ENCODE assay signal across 2 cellular contexts in genomic region chr1:23497777-23498439, GRCh38.
TF ChIP-seq lines count a peak whose summit lies in the region.

No MANE protein-coding gene starts in this region.

TF ChIP-seq in IMR-90, 13 proteins besides CTCF, POLR2A, EP300 and RAD21:
- TF ChIP-seq MAZ (IDR thresholded peaks at IDR 0.05; ENCODE audit: borderline replicate concordance, low read depth, low read length) = no peak
- TF ChIP-seq BHLHE40 (IDR thresholded peaks at IDR 0.05; ENCODE audit: low read depth, low read length) = no peak
- no peak for TF ChIP-seq RFX5 (IDR thresholded peaks at IDR 0.05; ENCODE audit: low read depth, low read length)
- no peak for TF ChIP-seq CHD1 (IDR thresholded peaks at IDR 0.05; ENCODE audit: low read depth, low read length)
- TF ChIP-seq RCOR1 (IDR thresholded peaks at IDR 0.05; ENCODE audit: insufficient replicate concordance, low read length) = no peak
- no peak for TF ChIP-seq MAFK (IDR thresholded peaks at IDR 0.05; ENCODE audit: low read depth, low read length)
- TF ChIP-seq ELK1 (IDR thresholded peaks at IDR 0.05; ENCODE audit: borderline replicate concordance, low read depth, low read length) = no peak

TF ChIP-seq in K562, 482 proteins besides CTCF, POLR2A, EP300 and RAD21:
- TF ChIP-seq RBM25 (IDR thresholded peaks at IDR 0.05; ENCODE audit: low read depth, low read length, severe bottlenecking) (peak; percentile 10), HCFC1 (IDR thresholded peaks at IDR 0.05; ENCODE audit: low read depth, low read length) (no peak), FOXP1 (CRISPR knock-in tag; IDR thresholded peaks at IDR 0.05) (0 out of 2 replicates have a peak, but pooled peaks have one; percentile 55), HES1 (IDR thresholded peaks at IDR 0.05; ENCODE audit: low read depth) (no peak), TARDBP (IDR thresholded peaks at IDR 0.05) (no peak), ZNF121 (CRISPR knock-in tag; conservative IDR thresholded peaks at IDR 0.05) (peak; percentile 86)
- TF ChIP-seq, protein P1, sequence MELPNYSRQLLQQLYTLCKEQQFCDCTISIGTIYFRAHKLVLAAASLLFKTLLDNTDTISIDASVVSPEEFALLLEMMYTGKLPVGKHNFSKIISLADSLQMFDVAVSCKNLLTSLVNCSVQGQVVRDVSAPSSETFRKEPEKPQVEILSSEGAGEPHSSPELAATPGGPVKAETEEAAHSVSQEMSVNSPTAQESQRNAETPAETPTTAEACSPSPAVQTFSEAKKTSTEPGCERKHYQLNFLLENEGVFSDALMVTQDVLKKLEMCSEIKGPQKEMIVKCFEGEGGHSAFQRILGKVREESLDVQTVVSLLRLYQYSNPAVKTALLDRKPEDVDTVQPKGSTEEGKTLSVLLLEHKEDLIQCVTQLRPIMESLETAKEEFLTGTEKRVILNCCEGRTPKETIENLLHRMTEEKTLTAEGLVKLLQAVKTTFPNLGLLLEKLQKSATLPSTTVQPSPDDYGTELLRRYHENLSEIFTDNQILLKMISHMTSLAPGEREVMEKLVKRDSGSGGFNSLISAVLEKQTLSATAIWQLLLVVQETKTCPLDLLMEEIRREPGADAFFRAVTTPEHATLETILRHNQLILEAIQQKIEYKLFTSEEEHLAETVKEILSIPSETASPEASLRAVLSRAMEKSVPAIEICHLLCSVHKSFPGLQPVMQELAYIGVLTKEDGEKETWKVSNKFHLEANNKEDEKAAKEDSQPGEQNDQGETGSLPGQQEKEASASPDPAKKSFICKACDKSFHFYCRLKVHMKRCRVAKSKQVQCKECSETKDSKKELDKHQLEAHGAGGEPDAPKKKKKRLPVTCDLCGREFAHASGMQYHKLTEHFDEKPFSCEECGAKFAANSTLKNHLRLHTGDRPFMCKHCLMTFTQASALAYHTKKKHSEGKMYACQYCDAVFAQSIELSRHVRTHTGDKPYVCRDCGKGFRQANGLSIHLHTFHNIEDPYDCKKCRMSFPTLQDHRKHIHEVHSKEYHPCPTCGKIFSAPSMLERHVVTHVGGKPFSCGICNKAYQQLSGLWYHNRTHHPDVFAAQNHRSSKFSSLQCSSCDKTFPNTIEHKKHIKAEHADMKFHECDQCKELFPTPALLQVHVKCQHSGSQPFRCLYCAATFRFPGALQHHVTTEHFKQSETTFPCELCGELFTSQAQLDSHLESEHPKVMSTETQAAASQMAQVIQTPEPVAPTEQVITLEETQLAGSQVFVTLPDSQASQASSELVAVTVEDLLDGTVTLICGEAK (IDR thresholded peaks at IDR 0.05) = 0 out of 2 replicates have a peak, but pooled peaks have one; percentile 49
- TF ChIP-seq, protein P1 (CRISPR knock-in tag; IDR thresholded peaks at IDR 0.05) = no peak
- TF ChIP-seq, protein P2, sequence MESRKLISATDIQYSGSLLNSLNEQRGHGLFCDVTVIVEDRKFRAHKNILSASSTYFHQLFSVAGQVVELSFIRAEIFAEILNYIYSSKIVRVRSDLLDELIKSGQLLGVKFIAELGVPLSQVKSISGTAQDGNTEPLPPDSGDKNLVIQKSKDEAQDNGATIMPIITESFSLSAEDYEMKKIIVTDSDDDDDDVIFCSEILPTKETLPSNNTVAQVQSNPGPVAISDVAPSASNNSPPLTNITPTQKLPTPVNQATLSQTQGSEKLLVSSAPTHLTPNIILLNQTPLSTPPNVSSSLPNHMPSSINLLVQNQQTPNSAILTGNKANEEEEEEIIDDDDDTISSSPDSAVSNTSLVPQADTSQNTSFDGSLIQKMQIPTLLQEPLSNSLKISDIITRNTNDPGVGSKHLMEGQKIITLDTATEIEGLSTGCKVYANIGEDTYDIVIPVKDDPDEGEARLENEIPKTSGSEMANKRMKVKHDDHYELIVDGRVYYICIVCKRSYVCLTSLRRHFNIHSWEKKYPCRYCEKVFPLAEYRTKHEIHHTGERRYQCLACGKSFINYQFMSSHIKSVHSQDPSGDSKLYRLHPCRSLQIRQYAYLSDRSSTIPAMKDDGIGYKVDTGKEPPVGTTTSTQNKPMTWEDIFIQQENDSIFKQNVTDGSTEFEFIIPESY (CRISPR knock-in tag; IDR thresholded peaks at IDR 0.05) = no peak
